17 cellular contexts compared by ENCODE assay signal in genomic region chr3:162938073-162938472, GRCh38.
DNase-seq lines count a peak whose midpoint lies in the region; ATAC-seq and TF ChIP-seq lines count a peak whose summit lies in the region.
"Had no signal": no experiment of that assay in that cellular context is flagged by ENCODE, and none has a peak within 500 bp of the region (broad histone marks: within the 10 kb centered on the region; RNA-seq: fewer than 3 reads in every experiment).

No MANE protein-coding gene starts in this region.

- H3K18ac ChIP-seq in neuronal stem cell (ENCODE audit: low read length): no peak overlapping the region

- no peak overlapping the region for H4K8ac ChIP-seq in neuronal stem cell (ENCODE audit: low read depth, low read length)

- H3K4me1 ChIP-seq in adipocyte (ENCODE audit: control insufficient read depth, insufficient read depth, low read length): no peaks in the 10 kb centered on the region
- peaks cover 0 to 6% of the 10 kb centered on the region in 2 donors for H3K4me1 ChIP-seq in neuronal stem cell (ENCODE audit: control insufficient read depth in 2 of 2, insufficient read depth in 1 of 2, low read depth in 1 of 2, low read length in 2 of 2)
- no peaks in the 10 kb centered on the region for H3K4me1 ChIP-seq in thyroid gland
- H3K4me1 ChIP-seq: A549; BLaER1 treated with 17β-estradiol and CSF1 and Interleukin-3, amounts not matched to agents 10 nM and 100 nM had no signal

- WGBS in neuronal stem cell (ENCODE audit: extremely low coverage in 2 of 2, insufficient read length in 2 of 2, insufficient replicate concordance in 1 of 2), 2 donors: no CpG with 5 or more reads among the region's 2 CpGs
- 60 to 63% methylated on average over 2 of the region's 2 CpGs for WGBS in thyroid gland, 2 donors

- no peaks in the 10 kb centered on the region for H3K79me1 ChIP-seq in neuronal stem cell (ENCODE audit: low read depth, low read length)

- no peak for ATAC-seq in GM18517 (IDR thresholded peaks at IDR 0.05; ENCODE audit: unreplicated experiment)
- ATAC-seq: A549 had no signal

- no peak overlapping the region for H3K4ac ChIP-seq in neuronal stem cell (ENCODE audit: low read length)

- H3K14ac ChIP-seq in neuronal stem cell (ENCODE audit: low read length): no peak overlapping the region

- H3K4me3 ChIP-seq in adipocyte (ENCODE audit: low read length): no peak overlapping the region
- no peak overlapping the region for H3K4me3 ChIP-seq in neuronal stem cell (ENCODE audit: low read length in 2 of 2)
- no peak overlapping the region for H3K4me3 ChIP-seq in thyroid gland (replicated peaks in 1 of 3)
- H3K4me3 ChIP-seq: A549; BLaER1 treated with 17β-estradiol and CSF1 and Interleukin-3, amounts not matched to agents 10 nM and 100 nM; MG63; PC-9 had no signal

- H2AFZ ChIP-seq in neuronal stem cell (ENCODE audit: low read length): peak overlapping the region; percentile 8
- H2AFZ ChIP-seq: PC-9 had no signal

- H3K36me3 ChIP-seq in adipocyte (ENCODE audit: control insufficient read depth, insufficient read depth, low read length, severe bottlenecking) (no peaks in the 10 kb centered on the region), neuronal stem cell (replicated peaks in 1 of 2; ENCODE audit: control insufficient read depth in 2 of 2, insufficient read depth in 2 of 2, low read length in 2 of 2) (no peaks in the 10 kb centered on the region), thyroid gland (no peaks in the 10 kb centered on the region)
- H3K36me3 ChIP-seq: BLaER1 treated with 17β-estradiol and CSF1 and Interleukin-3, amounts not matched to agents 10 nM and 100 nM; MG63 had no signal

- TF ChIP-seq CTCF in thyroid gland (IDR thresholded peaks at IDR 0.05): no peak

- no peak overlapping the region for H2AK5ac ChIP-seq in neuronal stem cell (ENCODE audit: low read depth, low read length)

- DNase-seq in NCI-H345 (lab: John Stamatoyannopoulos, UW) (peak; percentile 10), NCI-H345 treated with DMSO at 0.1 percent for 48 hours (lab: John Stamatoyannopoulos, UW; ENCODE audit: unreplicated experiment) (no peak), NCI-H1092 treated with DMSO at 0.1 percent for 48 hours (lab: John Stamatoyannopoulos, UW) (peak; percentile 61), adipocyte (ENCODE audit: low read depth) (peak; percentile 19), neuronal stem cell (ENCODE audit: low spot score) (no peak), thyroid gland (no peak), superior temporal gyrus (ENCODE audit: extremely low spot score) (no peak)
- DNase-seq: H9, IMR-90, Karpas-422, MG63, NCI-H1930, NCI-H526 treated with DMSO at 0.1 percent for 48 hours, PC-9 had no signal

- H3K9me3 ChIP-seq in adipocyte (ENCODE audit: control insufficient read depth, low read length): no peaks in the 10 kb centered on the region
- H3K9me3 ChIP-seq in neuronal stem cell (replicated peaks in 1 of 2; ENCODE audit: control insufficient read depth in 2 of 2, insufficient read depth in 1 of 2, low read depth in 1 of 2, low read length in 2 of 2): no peaks in the 10 kb centered on the region
- H3K9me3 ChIP-seq in thyroid gland: no peaks in the 10 kb centered on the region
- H3K9me3 ChIP-seq: A549; BLaER1 treated with 17β-estradiol and CSF1 and Interleukin-3, amounts not matched to agents 10 nM and 100 nM; MG63 had no signal

- no peak overlapping the region for H2BK5ac ChIP-seq in neuronal stem cell (ENCODE audit: low read length)

- no peaks in the 10 kb centered on the region for H3K27me3 ChIP-seq in adipocyte (replicated peaks; ENCODE audit: control insufficient read depth, insufficient read depth, low read length)
- H3K27me3 ChIP-seq in neuronal stem cell (ENCODE audit: control insufficient read depth in 3 of 3, insufficient read depth in 3 of 3, low read depth in 1 of 3, low read length in 3 of 3): no peaks in the 10 kb centered on the region
- H3K27me3 ChIP-seq in thyroid gland: no peaks in the 10 kb centered on the region
- H3K27me3 ChIP-seq: BLaER1 treated with 17β-estradiol and CSF1 and Interleukin-3, amounts not matched to agents 10 nM and 100 nM had no signal

- no peak for TF ChIP-seq POLR2A in thyroid gland (IDR thresholded peaks at IDR 0.05)

- no peak overlapping the region for H3K23ac ChIP-seq in neuronal stem cell (ENCODE audit: low read depth, low read length, poor library complexity)

- intact Hi-C loops in thyroid gland (cut with DNase I): no loop called here

- no peak overlapping the region for H3K27ac ChIP-seq in neuronal stem cell (replicated peaks; ENCODE audit: low read length)
- no peak overlapping the region for H3K27ac ChIP-seq in thyroid gland
- H3K27ac ChIP-seq: A549; BLaER1 treated with 17β-estradiol and CSF1 and Interleukin-3, amounts not matched to agents 10 nM and 100 nM; PC-9 had no signal

- no peak overlapping the region for H4K91ac ChIP-seq in neuronal stem cell (ENCODE audit: low read depth, low read length, poor library complexity)

- H2BK15ac ChIP-seq in neuronal stem cell (ENCODE audit: low read length): no peak overlapping the region

- H2BK120ac ChIP-seq in neuronal stem cell (ENCODE audit: low read depth, low read length): no peak overlapping the region

- no peak overlapping the region for H3K4me2 ChIP-seq in neuronal stem cell (ENCODE audit: insufficient read depth, low read length, poor library complexity, severe bottlenecking)
- H3K4me2 ChIP-seq: A549; BLaER1 treated with 17β-estradiol and CSF1 and Interleukin-3, amounts not matched to agents 10 nM and 100 nM; PC-9 had no signal

- no peak overlapping the region for H3K9ac ChIP-seq in adipocyte (ENCODE audit: low read length)
- H3K9ac ChIP-seq in neuronal stem cell (ENCODE audit: low read depth, low read length, poor library complexity): no peak overlapping the region
- H3K9ac ChIP-seq: BLaER1 treated with 17β-estradiol and CSF1 and Interleukin-3, amounts not matched to agents 10 nM and 100 nM had no signal

- no peak overlapping the region for H2BK12ac ChIP-seq in neuronal stem cell (ENCODE audit: low read length)

Comparison
In these comparisons a context has a peak if more than half of its experiments do, and no peak if none do; other contexts are left out.
1. DNase-seq: peak in NCI-H345 (single experiment), NCI-H1092 treated with DMSO at 0.1 percent for 48 hours (single experiment) and adipocyte (single experiment); none in NCI-H345 treated with DMSO at 0.1 percent for 48 hours (single experiment), neuronal stem cell (single experiment), thyroid gland (0 of 2) and superior temporal gyrus (single experiment).